ENCODE assay signal across 10 cellular contexts in genomic region chr20:6053064-6053775, GRCh38. TPM values are rescaled to one million over a fixed set of nuclear protein-coding genes. Genes with fewer than 3 reads are reported as not detected.
DNase-seq lines count a peak whose midpoint lies in the region; ATAC-seq and TF ChIP-seq lines count a peak whose summit lies in the region.
"Had no signal": no experiment of that assay in that cellular context is flagged by ENCODE, and none has a peak within 500 bp of the region (broad histone marks: within the 10 kb centered on the region; RNA-seq: fewer than 3 reads in every experiment).

No MANE protein-coding gene starts in this region.

- CTCF ChIA-PET in Calu3 (lab: Charles Lee): no interaction called here

- peak overlapping the region; percentile 75 for H3K4me3 Mint-ChIP-seq in Calu3 (ENCODE audit: low read depth, unreplicated experiment)
- peak overlapping the region; percentile 14 for H3K4me3 Mint-ChIP-seq in HFFc6
- peak overlapping the region; percentile 20 for H3K4me3 Mint-ChIP-seq in chondrocyte (ENCODE audit: unreplicated experiment)
- peak overlapping the region; percentile 67 to 80 (median 74) for H3K4me3 Mint-ChIP-seq in nephron
- H3K4me3 Mint-ChIP-seq: dendritic cell treated with granulocyte-macrophage colony-stimulating factor and Interleukin-4, amounts not matched to agents 40 ng/mL and 50 ng/mL, for 4 days had no signal

- no peak for TF ChIP-seq POLR2A in spleen (IDR thresholded peaks at IDR 0.05)

- DNase-seq in Calu3 (no peak), HFFc6 (no peak), chondrocyte (ENCODE audit: low spot score) (no peak), spleen (no peak), HuH-7.5 (ENCODE audit: low spot score) (no peak)
- DNase-seq: KG1 had no signal

- peaks cover 0 to 67% (median 16%) of the 10 kb centered on the region in 7 donors for H3K27me3 ChIP-seq in spleen (replicated peaks in 1 of 7)

- WGBS in spleen, 5 donors: 65 to 73% (median 66%) methylated on average over 6 to 8 of the region's 8 CpGs

- H3K27ac Mint-ChIP-seq in Calu3 (ENCODE audit: unreplicated experiment) (peak overlapping the region; percentile 52), HFFc6 (no peak overlapping the region), chondrocyte (ENCODE audit: unreplicated experiment) (no peak overlapping the region), nephron (peak overlapping the region; percentile 26 to 92 (median 88))
- H3K27ac Mint-ChIP-seq: dendritic cell treated with granulocyte-macrophage colony-stimulating factor and Interleukin-4, amounts not matched to agents 40 ng/mL and 50 ng/mL, for 4 days had no signal

- H3K4me1 Mint-ChIP-seq in Calu3 (ENCODE audit: low read depth, unreplicated experiment): peaks cover 45% of the 10 kb centered on the region
- H3K4me1 Mint-ChIP-seq in HFFc6 (ENCODE audit: low read depth): peaks cover 22% of the 10 kb centered on the region
- H3K4me1 Mint-ChIP-seq in chondrocyte (ENCODE audit: low read depth): peaks cover 18% of the 10 kb centered on the region
- H3K4me1 Mint-ChIP-seq in nephron: peaks cover 24% of the 10 kb centered on the region

- H3K36me3 Mint-ChIP-seq in Calu3 (ENCODE audit: insufficient read depth, unreplicated experiment) (peaks cover 17% of the 10 kb centered on the region), HFFc6 (ENCODE audit: low read depth) (no peaks in the 10 kb centered on the region), chondrocyte (ENCODE audit: low read depth) (peaks cover under 1% of the 10 kb centered on the region), nephron (ENCODE audit: low read depth) (peaks cover 10% of the 10 kb centered on the region)

- H3K4me3 ChIP-seq in spleen: no peak overlapping the region
- H3K4me3 ChIP-seq: adrenal gland had no signal

- TF ChIP-seq CTCF in Calu3 (IDR thresholded peaks at IDR 0.05; ENCODE audit: unreplicated experiment): no peak
- no peak for TF ChIP-seq CTCF in HFFc6 (IDR thresholded peaks at IDR 0.05)
- no peak for TF ChIP-seq CTCF in chondrocyte (IDR thresholded peaks at IDR 0.05)
- TF ChIP-seq CTCF in nephron (IDR thresholded peaks at IDR 0.05; ENCODE audit: unreplicated experiment in 3 of 3): no peak
- TF ChIP-seq CTCF in spleen (IDR thresholded peaks at IDR 0.05 in 8 of 11, conservative IDR thresholded peaks at IDR 0.05 in 3 of 11): no peak

- H3K4me1 ChIP-seq in spleen: peaks cover 0 to 15% (median 8%) of the 10 kb centered on the region in 6 donors

- H3K36me3 ChIP-seq in spleen: no peaks in the 10 kb centered on the region
- H3K36me3 ChIP-seq: adrenal gland had no signal

- no TSS peak for BruUV-seq in Calu3 (replicated peaks; lab: Mats Ljungman, UMichigan)

- H3K9me3 Mint-ChIP-seq in Calu3 (ENCODE audit: low read depth, unreplicated experiment): no peaks in the 10 kb centered on the region
- no peaks in the 10 kb centered on the region for H3K9me3 Mint-ChIP-seq in HFFc6
- no peaks in the 10 kb centered on the region for H3K9me3 Mint-ChIP-seq in chondrocyte (ENCODE audit: low read depth)
- H3K9me3 Mint-ChIP-seq in nephron: no peaks in the 10 kb centered on the region

- no peak for ATAC-seq in GM18498 (IDR thresholded peaks at IDR 0.05; ENCODE audit: unreplicated experiment)

- no peaks in the 10 kb centered on the region for H3K9me3 ChIP-seq in spleen
- H3K9me3 ChIP-seq: adrenal gland had no signal

- H3K27me3 Mint-ChIP-seq in Calu3 (ENCODE audit: unreplicated experiment): no peaks in the 10 kb centered on the region
- H3K27me3 Mint-ChIP-seq in HFFc6 (ENCODE audit: insufficient read depth): peaks cover 20% of the 10 kb centered on the region
- peaks cover 20% of the 10 kb centered on the region for H3K27me3 Mint-ChIP-seq in chondrocyte (ENCODE audit: low read depth)
- peaks cover 58% of the 10 kb centered on the region for H3K27me3 Mint-ChIP-seq in nephron (ENCODE audit: low read depth)

- H3K27ac ChIP-seq in spleen: no peak overlapping the region
- H3K27ac ChIP-seq: adrenal gland had no signal

- intact Hi-C loops in Calu3 (cut with micrococcal nuclease; ENCODE audit: unreplicated experiment) (no loop called here), spleen (cut with DNase I; ENCODE audit: low total_unique reads) (no loop called here)

RNA-seq across cellular contexts. Expression of gene LRRN4, which starts 0.6 kb away (rescaled TPM):
- 2.0 and 2.6 TPM in 2 replicates for total RNA-seq in Calu3 (2022)
- total RNA-seq in HFFc6 (2021; fragmentation: NEBNext Ultra II Directional; extraction: Animal tissue kit (Norgen Biotek cat#: 25700)): under 1 TPM in 2 of 6 experiments, not detected in 4; 0.09 to 0.10 TPM
- total RNA-seq in chondrocyte: not detected in 3 replicates
- total RNA-seq in spleen: under 1 TPM in 2 of 7 donors, not detected in 5; 0.13 to 0.18 TPM
- polyA plus RNA-seq in spleen: not detected

RNA-seq across cellular contexts. Expression of gene CRLS1, which starts 47.3 kb away (rescaled TPM):
- 21.6 and 25.4 TPM in 2 replicates for total RNA-seq in Calu3 (2022)
- 10 to 100 TPM; 30.0 to 39.9 (median 36.9) TPM for total RNA-seq in HFFc6 (2021; fragmentation: NEBNext Ultra II Directional; extraction: Animal tissue kit (Norgen Biotek cat#: 25700))
- total RNA-seq in chondrocyte: 36.9 to 46.0 TPM (median 39.7 TPM) in 3 replicates
- 10 to 100 TPM; 15.6 to 30.5 (median 24.1) TPM for total RNA-seq in spleen
- 10 to 100 TPM; 40.6 to 43.1 (median 41.2) TPM for polyA plus RNA-seq in spleen

Comparison
In these comparisons a context has a peak if more than half of its experiments do, and no peak if none do; other contexts are left out.
1. H3K27ac Mint-ChIP-seq: peak in Calu3 (single experiment) and nephron (3 of 3); none in HFFc6 (single experiment) and chondrocyte (single experiment).
2. H3K4me3 Mint-ChIP-seq: peak in every context shown above with its lines; median percentile 75 in Calu3; 74 in nephron; 20 in chondrocyte; 14 in HFFc6.